In genomic region chr15:83142151-83142550, GRCh38 we compare ENCODE assay signal across 3 cellular contexts. TPM values are rescaled to one million over a fixed set of nuclear protein-coding genes. Genes with fewer than 3 reads are reported as not detected.
"Had no signal": no experiment of that assay in that cellular context is flagged by ENCODE, and none has a peak within 500 bp of the region (broad histone marks: within the 10 kb centered on the region; RNA-seq: fewer than 3 reads in every experiment).

No MANE protein-coding gene starts in this region.

RNA-seq across cellular contexts. Expression of gene TM6SF1, which starts 34.7 kb away (rescaled TPM):
- total RNA-seq: HepG2, HT-29, HT1080 had no signal
- polyA plus RNA-seq: HepG2 had no signal
